8 cellular contexts compared by ENCODE assay signal in the genomic region with DNA sequence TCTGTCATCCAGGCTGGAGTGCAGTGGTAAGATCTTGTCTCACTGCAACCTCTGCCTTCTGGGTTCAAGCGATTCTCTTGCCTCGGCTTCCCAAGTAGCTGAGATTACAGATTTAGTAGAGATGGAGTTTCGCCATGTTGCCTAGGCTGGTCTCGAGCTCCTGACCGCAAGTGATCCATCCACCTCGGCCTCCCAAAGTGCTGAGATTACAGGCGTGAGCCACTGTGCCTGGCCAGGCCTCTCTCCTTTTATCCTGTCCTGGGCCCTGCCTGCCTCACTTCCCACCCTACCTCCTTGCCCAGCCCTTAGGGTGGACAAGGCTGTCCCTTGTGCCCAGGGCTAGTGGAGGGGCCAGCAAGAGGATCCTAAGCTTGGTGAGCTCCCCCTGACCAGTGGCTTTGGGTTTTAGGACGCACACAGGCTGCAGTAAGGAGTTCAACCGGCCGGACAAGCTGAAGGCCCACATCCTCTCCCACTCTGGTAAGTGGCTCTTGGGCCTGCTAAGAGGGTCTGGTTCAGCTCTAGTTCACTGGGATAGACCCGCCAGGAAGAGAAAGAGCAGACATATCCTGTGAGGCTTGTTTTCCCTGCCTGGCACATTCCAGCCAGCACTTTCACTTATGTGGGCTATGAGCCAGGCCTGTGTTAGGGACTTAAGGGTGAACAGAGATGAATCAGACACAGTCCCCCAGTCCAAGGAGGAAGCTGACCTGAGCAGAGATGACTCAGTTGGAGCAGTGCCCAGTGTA. TPM values are rescaled to one million over a fixed set of nuclear protein-coding genes. Genes with fewer than 3 reads are reported as not detected.
A peak's percentile ranks its signal among the peaks of the same experiment; 100 is the strongest.
DNase-seq lines count a peak whose midpoint lies in the region; ATAC-seq and TF ChIP-seq lines count a peak whose summit lies in the region.

No MANE protein-coding gene starts in this region.

- H3K9me3 ChIP-seq in left ventricle myocardium inferior (replicated peaks): no peaks in the 10 kb centered on the region
- H3K9me3 ChIP-seq in smooth muscle cell (replicated peaks; ENCODE audit: low read depth): no peaks in the 10 kb centered on the region

- intact Hi-C loops in left ventricle myocardium inferior (cut with micrococcal nuclease): no loop called here

- TF ChIP-seq CTCF in left ventricle myocardium inferior (IDR thresholded peaks at IDR 0.05; ENCODE audit: borderline replicate concordance) (no peak), smooth muscle cell (IDR thresholded peaks at IDR 0.05; ENCODE audit: borderline replicate concordance, insufficient read depth, poor library complexity, severe bottlenecking) (no peak)

- WGBS in smooth muscle cell (ENCODE audit: low lambda C conversion rate): 38% methylated on average over 11 of the region's 11 CpGs

- ATAC-seq in GM18519 (IDR thresholded peaks at IDR 0.05; ENCODE audit: low FRiP score, unreplicated experiment): no peak

- no peak overlapping the region for H2AFZ ChIP-seq in smooth muscle cell (ENCODE audit: low read depth)

- DNase-seq in HCEC 1CT (peak; percentile 92), T1000 (lab: John Stamatoyannopoulos, UW) (peak; percentile 84), left ventricle myocardium inferior (no peak), smooth muscle cell (lab: John Stamatoyannopoulos, UW; ENCODE audit: unreplicated experiment) (no peak), cerebellar nuclear complex (lab: John Stamatoyannopoulos, UW) (no peak), activated T-cell treated with anti-CD3 and anti-CD28 coated beads for 4 hours (no peak)
- no peak for DNase-seq in activated CD4-positive, alpha-beta T cell treated with anti-CD3 and anti-CD28 coated beads for 48 hours

- H3K27me3 ChIP-seq in left ventricle myocardium inferior (ENCODE audit: low read depth): no peaks in the 10 kb centered on the region
- H3K27me3 ChIP-seq in smooth muscle cell (ENCODE audit: low read depth): no peaks in the 10 kb centered on the region

- H3K4me3 ChIP-seq in left ventricle myocardium inferior (no peak overlapping the region), smooth muscle cell (no peak overlapping the region)

- H3F3A ChIP-seq in smooth muscle cell (ENCODE audit: low read depth): peaks cover 21% of the 10 kb centered on the region

- no peak overlapping the region for H3K9ac ChIP-seq in smooth muscle cell (ENCODE audit: low read depth)

- H3K36me3 ChIP-seq in left ventricle myocardium inferior (no peaks in the 10 kb centered on the region), smooth muscle cell (ENCODE audit: low read depth) (no peaks in the 10 kb centered on the region)

- peaks cover 3% of the 10 kb centered on the region for H4K20me1 ChIP-seq in smooth muscle cell (ENCODE audit: low read depth)

- H3K79me2 ChIP-seq in smooth muscle cell (ENCODE audit: low read depth): no peaks in the 10 kb centered on the region

- H3K27ac ChIP-seq in left ventricle myocardium inferior (replicated peaks) (peak overlapping the region; percentile 65), smooth muscle cell (ENCODE audit: low read depth) (peak overlapping the region; percentile 68)

- peaks cover 56% of the 10 kb centered on the region for H3K4me1 ChIP-seq in left ventricle myocardium inferior
- no peaks in the 10 kb centered on the region for H3K4me1 ChIP-seq in smooth muscle cell (ENCODE audit: low read depth)

- H3K4me2 ChIP-seq in smooth muscle cell: peak overlapping the region; percentile 13

RNA-seq across cellular contexts. Expression of a gene that starts 21.9 kb away (rescaled TPM):
- 104 TPM for total RNA-seq in left ventricle myocardium inferior
- total RNA-seq in smooth muscle cell: 49.4 and 52.7 TPM in 2 replicates
- 6.2 and 7.1 TPM in 2 replicates for polyA plus RNA-seq in smooth muscle cell

RNA-seq across cellular contexts. Expression of a gene that starts 57.5 kb away (rescaled TPM):
- 1.8 TPM for total RNA-seq in left ventricle myocardium inferior
- 1.2 and 1.4 TPM in 2 replicates for total RNA-seq in smooth muscle cell
- polyA plus RNA-seq in smooth muscle cell: 2.0 and 3.2 TPM in 2 replicates

Comparison
In these comparisons a context has a peak if more than half of its experiments do, and no peak if none do; other contexts are left out.
1. DNase-seq: peak in HCEC 1CT (single experiment) and T1000 (single experiment); none in left ventricle myocardium inferior (single experiment), smooth muscle cell (single experiment), cerebellar nuclear complex (0 of 2), activated CD4-positive, alpha-beta T cell treated with anti-CD3 and anti-CD28 coated beads for 48 hours (single experiment) and activated T-cell treated with anti-CD3 and anti-CD28 coated beads for 4 hours (single experiment).